In the genomic region with DNA sequence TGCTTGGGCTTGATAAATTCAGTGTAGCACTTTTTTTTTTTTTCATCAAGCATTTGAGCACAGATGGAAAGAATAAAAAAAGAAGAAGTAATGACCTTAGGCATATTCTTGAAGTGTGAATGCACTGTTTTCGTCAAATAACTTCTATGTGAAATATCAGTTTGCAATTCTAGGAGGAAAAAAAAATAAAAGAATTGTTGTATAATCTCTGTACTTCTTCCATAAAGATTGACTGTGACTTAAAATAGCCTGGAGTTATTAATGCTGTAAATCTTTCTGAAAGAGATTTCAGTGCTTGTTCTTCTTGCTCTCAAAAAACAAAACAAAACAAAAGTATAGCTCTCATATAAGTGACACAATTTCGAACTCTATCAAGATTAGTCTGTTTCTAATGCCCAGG, we compare ENCODE assay signal across 31 cellular contexts.
"Had no signal": no experiment of that assay in that cellular context is flagged by ENCODE, and none has a peak within 500 bp of the region (broad histone marks: within the 10 kb centered on the region; RNA-seq: fewer than 3 reads in every experiment).

No MANE protein-coding gene starts in this region.

- ATAC-seq: naive thymus-derived CD8-positive, alpha-beta T cell; natural killer cell treated with Interleukin-12 subunit alpha and Interleukin-12 subunit beta and Interleukin-15 and Interleukin-18, amount 100 ng/mL, for 72 hours; psoas muscle; right cardiac atrium; right lobe of liver; stimulated activated memory B cell treated with anti-CD40 and anti-IgM and Interleukin-4, amounts not matched to agents 10 μg/mL and 1 μg/mL and 100 μg/mL, for 72 hours; stimulated activated naive CD8-positive, alpha-beta T cell treated with anti-CD3 and anti-CD28 coated beads, Interleukin-15, amount 100 ng/mL, for 72 hours; stimulated activated naive CD8-positive, alpha-beta T cell treated with anti-CD3 and anti-CD28 coated beads, Interleukin-15, Interleukin-2, amounts not matched to agents 100 U/mL and 50 U/mL, for 24 hours; upper lobe of right lung had no signal

- H3K9me3 Mint-ChIP-seq: nephron progenitor cell; neural crest cell; stimulated activated naive CD8-positive, alpha-beta T cell treated with anti-CD3 and anti-CD28 coated beads, Interleukin-15, amount 100 ng/mL, for 72 hours had no signal

- H3K36me3 ChIP-seq: neutrophil, ovary, right lobe of liver, sigmoid colon, suprapubic skin, tibial artery, transverse colon, upper lobe of right lung, uterus had no signal

- H3K36me3 Mint-ChIP-seq: naive thymus-derived CD8-positive, alpha-beta T cell; natural killer cell treated with Interleukin-12 subunit alpha and Interleukin-12 subunit beta and Interleukin-15 and Interleukin-18, amount 100 ng/mL, for 72 hours; type B pancreatic cell had no signal

- H3K27me3 ChIP-seq: neutrophil, ovary, right lobe of liver, sigmoid colon, suprapubic skin, testis, tibial artery, transverse colon, upper lobe of right lung, uterus had no signal

- H3K4me3 Mint-ChIP-seq: naive thymus-derived CD8-positive, alpha-beta T cell; natural killer cell treated with Interleukin-12 subunit alpha and Interleukin-12 subunit beta and Interleukin-15 and Interleukin-18, amount 100 ng/mL, for 72 hours; nephron progenitor cell; neural crest cell; stimulated activated memory B cell treated with anti-CD40 and anti-IgM and Interleukin-4, amounts not matched to agents 10 μg/mL and 1 μg/mL and 100 μg/mL, for 72 hours; stimulated activated naive CD8-positive, alpha-beta T cell treated with anti-CD3 and anti-CD28 coated beads, Interleukin-15, amount 100 ng/mL, for 72 hours; type B pancreatic cell had no signal

- H3K9me3 ChIP-seq: neutrophil, ovary, psoas muscle, right lobe of liver, sigmoid colon, suprapubic skin, testis, tibial artery, transverse colon, upper lobe of right lung, uterus had no signal

- DNase-seq: naive thymus-derived CD8-positive, alpha-beta T cell; nephron progenitor cell; nucleus accumbens; ovary; posterior cingulate gyrus; psoas muscle; right cardiac atrium; right lobe of liver; sigmoid colon; small intestine; stimulated activated CD4-positive, alpha-beta T cell treated with anti-CD3 and anti-CD28 coated beads, Interleukin-15, amount 100 ng/mL, for 24 hours; stimulated activated CD4-positive, alpha-beta T cell treated with anti-CD3 and anti-CD28 coated beads, Interleukin-2, amount 100 ng/mL, for 24 hours; stimulated activated CD4-positive, alpha-beta T cell treated with anti-CD3 and anti-CD28 coated beads, Interleukin-2, amount 100 ng/mL, for 48 hours; stimulated activated CD4-positive, alpha-beta T cell treated with anti-CD3 and anti-CD28 coated beads, Interleukin-4, amount 100 ng/mL, for 24 hours; stimulated activated naive CD4-positive, alpha-beta T cell; stimulated activated naive CD8-positive, alpha-beta T cell treated with anti-CD3 and anti-CD28 coated beads, Interleukin-15, amount 100 ng/mL, for 72 hours; stimulated activated naive CD8-positive, alpha-beta T cell treated with anti-CD3 and anti-CD28 coated beads, Interleukin-15, Interleukin-2, amounts not matched to agents 100 U/mL and 50 U/mL, for 24 hours; substantia nigra; testis; tibial artery; transverse colon; upper lobe of right lung; uterus had no signal

- H3K9ac ChIP-seq: parathyroid adenoma had no signal

- H3K27me3 Mint-ChIP-seq: naive thymus-derived CD8-positive, alpha-beta T cell; progenitor cell of endocrine pancreas; stimulated activated memory B cell treated with anti-CD40 and anti-IgM and Interleukin-4, amounts not matched to agents 10 μg/mL and 1 μg/mL and 100 μg/mL, for 72 hours; stimulated activated naive CD8-positive, alpha-beta T cell treated with anti-CD3 and anti-CD28 coated beads, Interleukin-15, amount 100 ng/mL, for 72 hours had no signal

- H3K27ac Mint-ChIP-seq: naive thymus-derived CD8-positive, alpha-beta T cell; natural killer cell treated with Interleukin-12 subunit alpha and Interleukin-12 subunit beta and Interleukin-15 and Interleukin-18, amount 100 ng/mL, for 72 hours; nephron progenitor cell; progenitor cell of endocrine pancreas; stimulated activated memory B cell treated with anti-CD40 and anti-IgM and Interleukin-4, amounts not matched to agents 10 μg/mL and 1 μg/mL and 100 μg/mL, for 72 hours; stimulated activated naive CD8-positive, alpha-beta T cell treated with anti-CD3 and anti-CD28 coated beads, Interleukin-15, amount 100 ng/mL, for 72 hours; type B pancreatic cell had no signal

- H3K79me2 ChIP-seq: parathyroid adenoma had no signal

- H3K27ac ChIP-seq: neutrophil, ovary, parathyroid adenoma, psoas muscle, right lobe of liver, sigmoid colon, suprapubic skin, testis, tibial artery, transverse colon, upper lobe of right lung, uterus had no signal

- H2AFZ ChIP-seq: parathyroid adenoma had no signal

- H3K4me1 ChIP-seq: parathyroid adenoma, right lobe of liver, suprapubic skin, testis, tibial artery, transverse colon, upper lobe of right lung, uterus had no signal

- H3K4me3 ChIP-seq: ovary, psoas muscle, right lobe of liver, sigmoid colon, suprapubic skin, testis, tibial artery, transverse colon, upper lobe of right lung, uterus had no signal

- H3K4me1 Mint-ChIP-seq: naive thymus-derived CD8-positive, alpha-beta T cell; stimulated activated memory B cell treated with anti-CD40 and anti-IgM and Interleukin-4, amounts not matched to agents 10 μg/mL and 1 μg/mL and 100 μg/mL, for 72 hours; stimulated activated naive CD8-positive, alpha-beta T cell treated with anti-CD3 and anti-CD28 coated beads, Interleukin-15, amount 100 ng/mL, for 72 hours had no signal
